ENCODE assay signal across 17 cellular contexts in genomic region chr3:69871256-69871655, GRCh38.
"Had no signal": no experiment of that assay in that cellular context is flagged by ENCODE, and none has a peak within 500 bp of the region (broad histone marks: within the 10 kb centered on the region; RNA-seq: fewer than 3 reads in every experiment).

No MANE protein-coding gene starts in this region.

- DNase-seq: activated CD4-positive, alpha-beta T cell treated with anti-CD3 and anti-CD28 coated beads, Interleukin-2, amount 50 U/mL, for 4 hours; activated CD4-positive, CD25-positive, alpha-beta regulatory T cell treated with anti-CD3 and anti-CD28 coated beads, Interleukin-2, amount 50 U/mL, for 72 hours; activated effector memory CD4-positive, alpha-beta T cell treated with Interleukin-2 at 50 U/mL for 16 hours; activated T-cell treated with anti-CD3 and anti-CD28 coated beads, Interleukin-2, amount 50 U/mL, for 1 hour; amniotic stem cell; brain microvascular endothelial cell; dermis blood vessel endothelial cell; islet precursor cell; naive thymus-derived CD8-positive, alpha-beta T cell; stimulated activated CD4-positive, alpha-beta T cell treated with anti-CD3 and anti-CD28 coated beads, Interleukin-2, amount 100 ng/mL, for 48 hours; T-helper 9 cell; testis had no signal

- H3K27me3 ChIP-seq: brain microvascular endothelial cell, neutrophil, testis had no signal

- FAIRE-seq: urothelium cell line had no signal

- H3K4me3 ChIP-seq: testis had no signal

- ATAC-seq: activated naive CD4-positive, alpha-beta T cell treated with anti-CD3 and anti-CD28 coated beads, Interleukin-2, amount 50 U/mL, for 72 hours; esophagus mucosa; naive thymus-derived CD8-positive, alpha-beta T cell; sciatic nerve had no signal

- H3K9me3 ChIP-seq: neutrophil, testis had no signal

- H3K36me3 ChIP-seq: brain microvascular endothelial cell, neutrophil had no signal

- H3K4me1 ChIP-seq: testis had no signal

- H3K27ac ChIP-seq: brain microvascular endothelial cell, neutrophil, testis had no signal
